24 cellular contexts compared by ENCODE assay signal in genomic region chr9:31275419-31275818, GRCh38.
"Had no signal": no experiment of that assay in that cellular context is flagged by ENCODE, and none has a peak within 500 bp of the region (broad histone marks: within the 10 kb centered on the region; RNA-seq: fewer than 3 reads in every experiment).

No MANE protein-coding gene starts in this region.

- DNase-seq: activated B cell treated with CpG ODN at 0.5 μM for 24 hours; activated CD4-positive, alpha-beta T cell treated with anti-CD3 and anti-CD28 coated beads for 1 hour; activated CD4-positive, alpha-beta T cell treated with anti-CD3 and anti-CD28 coated beads, Interleukin-2, amount 10 ng/mL, durations not matched to agents 24 days and 14 days; activated CD4-positive, alpha-beta T cell treated with anti-CD3 and anti-CD28 coated beads, Interleukin-2, amount 50 U/mL, for 48 hours; activated CD8-positive, alpha-beta memory T cell treated with anti-CD3 and anti-CD28 coated beads, Interleukin-2, amount 10 ng/mL, durations not matched to agents 7 days and 5 days; activated effector memory CD4-positive, alpha-beta T cell treated with Interleukin-2 at 50 U/mL for 16 hours; activated naive CD4-positive, alpha-beta T cell; activated T-cell treated with anti-CD3 and anti-CD28 coated beads, Interleukin-2, amount 50 U/mL, for 24 hours; aorta; Karpas-422; NCI-H1105 treated with DMSO at 0.1 percent for 48 hours; NCI-H1436 treated with DMSO at 0.1 percent for 48 hours; NCI-H187; NCI-H2081; NCI-H2171; NCI-H2227 treated with DMSO at 0.1 percent for 48 hours; NCI-H446 treated with DMSO at 0.1 percent for 48 hours; NCI-H524 treated with DMSO at 0.1 percent for 48 hours; NK-92 treated with Interleukin-12 subunit alpha and Interleukin-12 subunit beta, amount 100 ng/mL, for 24 hours; SHP77; SW 1271; T-helper 9 cell had no signal

- H3K4me3 ChIP-seq: SJSA1 had no signal

- H3K27me3 ChIP-seq: SJSA1 had no signal

- H3K36me3 ChIP-seq: SJSA1 had no signal

- H3K4me1 ChIP-seq: SJSA1 had no signal

- H3K9me3 ChIP-seq: SJSA1 had no signal

- H3K27ac ChIP-seq: SJSA1 had no signal

- ATAC-seq: activated CD8-positive, alpha-beta memory T cell treated with anti-CD3 and anti-CD28 coated beads, Interleukin-2, amount 10 ng/mL, durations not matched to agents 7 days and 5 days; SK-N-SH treated with all-trans-retinoic acid at 6 μM for 48 hours had no signal
